ENCODE assay signal across 1 cellular context in the genomic region with DNA sequence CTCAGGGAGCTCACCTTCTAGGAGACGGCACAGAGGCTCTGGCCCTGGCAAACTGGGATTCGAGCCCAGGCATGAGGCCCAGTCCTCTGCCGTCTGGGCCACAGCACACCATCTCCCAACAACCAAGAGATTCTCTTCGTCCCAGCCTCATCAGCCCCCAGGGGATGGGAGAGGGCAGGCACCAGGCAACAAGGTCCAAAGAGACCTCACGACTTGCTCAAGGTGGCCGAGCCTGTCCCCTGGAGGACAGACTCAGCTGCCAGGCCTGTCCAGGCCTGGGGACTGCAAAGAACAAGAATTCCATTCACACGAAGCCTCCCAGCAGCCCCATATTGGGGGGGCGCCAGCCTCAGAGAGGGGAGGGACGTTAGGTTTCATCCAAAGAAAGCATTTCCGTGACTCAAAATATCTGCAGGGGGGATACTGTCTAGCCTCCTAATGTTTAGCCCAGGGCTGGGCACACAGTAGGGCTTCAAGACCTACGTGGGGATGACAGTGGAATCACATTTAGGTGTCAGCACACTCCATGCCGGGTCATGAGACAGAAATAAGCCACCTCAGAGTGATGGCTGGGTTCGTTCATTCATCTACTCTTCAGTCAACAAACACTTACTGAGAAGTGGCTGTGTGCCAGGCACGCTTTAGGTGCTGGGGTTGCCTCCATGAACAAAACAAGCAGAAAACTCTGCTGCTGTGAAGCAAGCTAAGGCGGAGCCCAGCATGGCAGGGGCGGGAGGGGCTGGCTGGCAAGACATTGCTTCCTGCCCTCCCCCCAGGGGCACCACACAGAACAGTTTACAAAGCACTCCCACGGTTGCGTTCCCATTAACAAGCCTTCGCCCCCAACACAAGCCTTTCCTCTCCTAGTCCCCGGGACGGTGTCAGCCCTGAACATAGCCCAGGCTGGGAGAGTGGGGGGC.
TF ChIP-seq lines count a peak whose summit lies in the region.

No MANE protein-coding gene starts in this region.

TF ChIP-seq in HepG2, 621 proteins besides CTCF, POLR2A, EP300 and RAD21 (continued from another document and continues in another):
- TF ChIP-seq, protein P1, sequence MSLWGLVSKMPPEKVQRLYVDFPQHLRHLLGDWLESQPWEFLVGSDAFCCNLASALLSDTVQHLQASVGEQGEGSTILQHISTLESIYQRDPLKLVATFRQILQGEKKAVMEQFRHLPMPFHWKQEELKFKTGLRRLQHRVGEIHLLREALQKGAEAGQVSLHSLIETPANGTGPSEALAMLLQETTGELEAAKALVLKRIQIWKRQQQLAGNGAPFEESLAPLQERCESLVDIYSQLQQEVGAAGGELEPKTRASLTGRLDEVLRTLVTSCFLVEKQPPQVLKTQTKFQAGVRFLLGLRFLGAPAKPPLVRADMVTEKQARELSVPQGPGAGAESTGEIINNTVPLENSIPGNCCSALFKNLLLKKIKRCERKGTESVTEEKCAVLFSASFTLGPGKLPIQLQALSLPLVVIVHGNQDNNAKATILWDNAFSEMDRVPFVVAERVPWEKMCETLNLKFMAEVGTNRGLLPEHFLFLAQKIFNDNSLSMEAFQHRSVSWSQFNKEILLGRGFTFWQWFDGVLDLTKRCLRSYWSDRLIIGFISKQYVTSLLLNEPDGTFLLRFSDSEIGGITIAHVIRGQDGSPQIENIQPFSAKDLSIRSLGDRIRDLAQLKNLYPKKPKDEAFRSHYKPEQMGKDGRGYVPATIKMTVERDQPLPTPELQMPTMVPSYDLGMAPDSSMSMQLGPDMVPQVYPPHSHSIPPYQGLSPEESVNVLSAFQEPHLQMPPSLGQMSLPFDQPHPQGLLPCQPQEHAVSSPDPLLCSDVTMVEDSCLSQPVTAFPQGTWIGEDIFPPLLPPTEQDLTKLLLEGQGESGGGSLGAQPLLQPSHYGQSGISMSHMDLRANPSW (CRISPR knock-in tag; IDR thresholded peaks at IDR 0.05; ENCODE audit: borderline replicate concordance), result no peak
- TF ChIP-seq HMG20B (CRISPR knock-in tag; conservative IDR thresholded peaks at IDR 0.05), result 0 out of 2 replicates have a peak, but pooled peaks have one; percentile 21
- TF ChIP-seq ZEB1 (IDR thresholded peaks at IDR 0.05; ENCODE audit: insufficient replicate concordance, low read depth), result no peak
- TF ChIP-seq, protein P2, sequence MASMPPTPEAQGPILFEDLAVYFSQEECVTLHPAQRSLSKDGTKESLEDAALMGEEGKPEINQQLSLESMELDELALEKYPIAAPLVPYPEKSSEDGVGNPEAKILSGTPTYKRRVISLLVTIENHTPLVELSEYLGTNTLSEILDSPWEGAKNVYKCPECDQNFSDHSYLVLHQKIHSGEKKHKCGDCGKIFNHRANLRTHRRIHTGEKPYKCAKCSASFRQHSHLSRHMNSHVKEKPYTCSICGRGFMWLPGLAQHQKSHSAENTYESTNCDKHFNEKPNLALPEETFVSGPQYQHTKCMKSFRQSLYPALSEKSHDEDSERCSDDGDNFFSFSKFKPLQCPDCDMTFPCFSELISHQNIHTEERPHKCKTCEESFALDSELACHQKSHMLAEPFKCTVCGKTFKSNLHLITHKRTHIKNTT (CRISPR knock-in tag; IDR thresholded peaks at IDR 0.05), result no peak
- 0 out of 2 replicates have a peak, but pooled peaks have one; percentile 31 for TF ChIP-seq ZNF605 (CRISPR knock-in tag; IDR thresholded peaks at IDR 0.05)
- TF ChIP-seq, protein P3, sequence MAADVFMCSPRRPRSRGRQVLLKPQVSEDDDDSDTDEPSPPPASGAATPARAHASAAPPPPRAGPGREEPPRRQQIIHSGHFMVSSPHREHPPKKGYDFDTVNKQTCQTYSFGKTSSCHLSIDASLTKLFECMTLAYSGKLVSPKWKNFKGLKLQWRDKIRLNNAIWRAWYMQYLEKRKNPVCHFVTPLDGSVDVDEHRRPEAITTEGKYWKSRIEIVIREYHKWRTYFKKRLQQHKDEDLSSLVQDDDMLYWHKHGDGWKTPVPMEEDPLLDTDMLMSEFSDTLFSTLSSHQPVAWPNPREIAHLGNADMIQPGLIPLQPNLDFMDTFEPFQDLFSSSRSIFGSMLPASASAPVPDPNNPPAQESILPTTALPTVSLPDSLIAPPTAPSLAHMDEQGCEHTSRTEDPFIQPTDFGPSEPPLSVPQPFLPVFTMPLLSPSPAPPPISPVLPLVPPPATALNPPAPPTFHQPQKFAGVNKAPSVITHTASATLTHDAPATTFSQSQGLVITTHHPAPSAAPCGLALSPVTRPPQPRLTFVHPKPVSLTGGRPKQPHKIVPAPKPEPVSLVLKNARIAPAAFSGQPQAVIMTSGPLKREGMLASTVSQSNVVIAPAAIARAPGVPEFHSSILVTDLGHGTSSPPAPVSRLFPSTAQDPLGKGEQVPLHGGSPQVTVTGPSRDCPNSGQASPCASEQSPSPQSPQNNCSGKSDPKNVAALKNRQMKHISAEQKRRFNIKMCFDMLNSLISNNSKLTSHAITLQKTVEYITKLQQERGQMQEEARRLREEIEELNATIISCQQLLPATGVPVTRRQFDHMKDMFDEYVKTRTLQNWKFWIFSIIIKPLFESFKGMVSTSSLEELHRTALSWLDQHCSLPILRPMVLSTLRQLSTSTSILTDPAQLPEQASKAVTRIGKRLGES (CRISPR knock-in tag; IDR thresholded peaks at IDR 0.05; ENCODE audit: borderline replicate concordance), result no peak
- TF ChIP-seq, protein P4, sequence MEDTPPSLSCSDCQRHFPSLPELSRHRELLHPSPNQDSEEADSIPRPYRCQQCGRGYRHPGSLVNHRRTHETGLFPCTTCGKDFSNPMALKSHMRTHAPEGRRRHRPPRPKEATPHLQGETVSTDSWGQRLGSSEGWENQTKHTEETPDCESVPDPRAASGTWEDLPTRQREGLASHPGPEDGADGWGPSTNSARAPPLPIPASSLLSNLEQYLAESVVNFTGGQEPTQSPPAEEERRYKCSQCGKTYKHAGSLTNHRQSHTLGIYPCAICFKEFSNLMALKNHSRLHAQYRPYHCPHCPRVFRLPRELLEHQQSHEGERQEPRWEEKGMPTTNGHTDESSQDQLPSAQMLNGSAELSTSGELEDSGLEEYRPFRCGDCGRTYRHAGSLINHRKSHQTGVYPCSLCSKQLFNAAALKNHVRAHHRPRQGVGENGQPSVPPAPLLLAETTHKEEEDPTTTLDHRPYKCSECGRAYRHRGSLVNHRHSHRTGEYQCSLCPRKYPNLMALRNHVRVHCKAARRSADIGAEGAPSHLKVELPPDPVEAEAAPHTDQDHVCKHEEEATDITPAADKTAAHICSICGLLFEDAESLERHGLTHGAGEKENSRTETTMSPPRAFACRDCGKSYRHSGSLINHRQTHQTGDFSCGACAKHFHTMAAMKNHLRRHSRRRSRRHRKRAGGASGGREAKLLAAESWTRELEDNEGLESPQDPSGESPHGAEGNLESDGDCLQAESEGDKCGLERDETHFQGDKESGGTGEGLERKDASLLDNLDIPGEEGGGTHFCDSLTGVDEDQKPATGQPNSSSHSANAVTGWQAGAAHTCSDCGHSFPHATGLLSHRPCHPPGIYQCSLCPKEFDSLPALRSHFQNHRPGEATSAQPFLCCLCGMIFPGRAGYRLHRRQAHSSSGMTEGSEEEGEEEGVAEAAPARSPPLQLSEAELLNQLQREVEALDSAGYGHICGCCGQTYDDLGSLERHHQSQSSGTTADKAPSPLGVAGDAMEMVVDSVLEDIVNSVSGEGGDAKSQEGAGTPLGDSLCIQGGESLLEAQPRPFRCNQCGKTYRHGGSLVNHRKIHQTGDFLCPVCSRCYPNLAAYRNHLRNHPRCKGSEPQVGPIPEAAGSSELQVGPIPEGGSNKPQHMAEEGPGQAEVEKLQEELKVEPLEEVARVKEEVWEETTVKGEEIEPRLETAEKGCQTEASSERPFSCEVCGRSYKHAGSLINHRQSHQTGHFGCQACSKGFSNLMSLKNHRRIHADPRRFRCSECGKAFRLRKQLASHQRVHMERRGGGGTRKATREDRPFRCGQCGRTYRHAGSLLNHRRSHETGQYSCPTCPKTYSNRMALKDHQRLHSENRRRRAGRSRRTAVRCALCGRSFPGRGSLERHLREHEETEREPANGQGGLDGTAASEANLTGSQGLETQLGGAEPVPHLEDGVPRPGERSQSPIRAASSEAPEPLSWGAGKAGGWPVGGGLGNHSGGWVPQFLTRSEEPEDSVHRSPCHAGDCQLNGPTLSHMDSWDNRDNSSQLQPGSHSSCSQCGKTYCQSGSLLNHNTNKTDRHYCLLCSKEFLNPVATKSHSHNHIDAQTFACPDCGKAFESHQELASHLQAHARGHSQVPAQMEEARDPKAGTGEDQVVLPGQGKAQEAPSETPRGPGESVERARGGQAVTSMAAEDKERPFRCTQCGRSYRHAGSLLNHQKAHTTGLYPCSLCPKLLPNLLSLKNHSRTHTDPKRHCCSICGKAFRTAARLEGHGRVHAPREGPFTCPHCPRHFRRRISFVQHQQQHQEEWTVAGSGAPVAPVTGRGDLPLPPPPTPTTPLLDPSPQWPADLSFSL (CRISPR knock-in tag; IDR thresholded peaks at IDR 0.05), result no peak
- TF ChIP-seq, protein P5, sequence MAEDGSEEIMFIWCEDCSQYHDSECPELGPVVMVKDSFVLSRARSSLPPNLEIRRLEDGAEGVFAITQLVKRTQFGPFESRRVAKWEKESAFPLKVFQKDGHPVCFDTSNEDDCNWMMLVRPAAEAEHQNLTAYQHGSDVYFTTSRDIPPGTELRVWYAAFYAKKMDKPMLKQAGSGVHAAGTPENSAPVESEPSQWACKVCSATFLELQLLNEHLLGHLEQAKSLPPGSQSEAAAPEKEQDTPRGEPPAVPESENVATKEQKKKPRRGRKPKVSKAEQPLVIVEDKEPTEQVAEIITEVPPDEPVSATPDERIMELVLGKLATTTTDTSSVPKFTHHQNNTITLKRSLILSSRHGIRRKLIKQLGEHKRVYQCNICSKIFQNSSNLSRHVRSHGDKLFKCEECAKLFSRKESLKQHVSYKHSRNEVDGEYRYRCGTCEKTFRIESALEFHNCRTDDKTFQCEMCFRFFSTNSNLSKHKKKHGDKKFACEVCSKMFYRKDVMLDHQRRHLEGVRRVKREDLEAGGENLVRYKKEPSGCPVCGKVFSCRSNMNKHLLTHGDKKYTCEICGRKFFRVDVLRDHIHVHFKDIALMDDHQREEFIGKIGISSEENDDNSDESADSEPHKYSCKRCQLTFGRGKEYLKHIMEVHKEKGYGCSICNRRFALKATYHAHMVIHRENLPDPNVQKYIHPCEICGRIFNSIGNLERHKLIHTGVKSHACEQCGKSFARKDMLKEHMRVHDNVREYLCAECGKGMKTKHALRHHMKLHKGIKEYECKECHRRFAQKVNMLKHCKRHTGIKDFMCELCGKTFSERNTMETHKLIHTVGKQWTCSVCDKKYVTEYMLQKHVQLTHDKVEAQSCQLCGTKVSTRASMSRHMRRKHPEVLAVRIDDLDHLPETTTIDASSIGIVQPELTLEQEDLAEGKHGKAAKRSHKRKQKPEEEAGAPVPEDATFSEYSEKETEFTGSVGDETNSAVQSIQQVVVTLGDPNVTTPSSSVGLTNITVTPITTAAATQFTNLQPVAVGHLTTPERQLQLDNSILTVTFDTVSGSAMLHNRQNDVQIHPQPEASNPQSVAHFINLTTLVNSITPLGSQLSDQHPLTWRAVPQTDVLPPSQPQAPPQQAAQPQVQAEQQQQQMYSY (CRISPR knock-in tag; IDR thresholded peaks at IDR 0.05), result no peak
- TF ChIP-seq, protein P6, sequence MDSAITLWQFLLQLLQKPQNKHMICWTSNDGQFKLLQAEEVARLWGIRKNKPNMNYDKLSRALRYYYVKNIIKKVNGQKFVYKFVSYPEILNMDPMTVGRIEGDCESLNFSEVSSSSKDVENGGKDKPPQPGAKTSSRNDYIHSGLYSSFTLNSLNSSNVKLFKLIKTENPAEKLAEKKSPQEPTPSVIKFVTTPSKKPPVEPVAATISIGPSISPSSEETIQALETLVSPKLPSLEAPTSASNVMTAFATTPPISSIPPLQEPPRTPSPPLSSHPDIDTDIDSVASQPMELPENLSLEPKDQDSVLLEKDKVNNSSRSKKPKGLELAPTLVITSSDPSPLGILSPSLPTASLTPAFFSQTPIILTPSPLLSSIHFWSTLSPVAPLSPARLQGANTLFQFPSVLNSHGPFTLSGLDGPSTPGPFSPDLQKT (CRISPR knock-in tag; IDR thresholded peaks at IDR 0.05; ENCODE audit: borderline replicate concordance), result no peak
- TF ChIP-seq ARNT (IDR thresholded peaks at IDR 0.05), result no peak
- no peak for TF ChIP-seq DPF2 (CRISPR knock-in tag; IDR thresholded peaks at IDR 0.05; ENCODE audit: borderline replicate concordance, low read depth)
- no peak for TF ChIP-seq ZNF768 (CRISPR knock-in tag; IDR thresholded peaks at IDR 0.05)
- TF ChIP-seq NR2F6 (IDR thresholded peaks at IDR 0.05), result no peak
- TF ChIP-seq NR2F6 (CRISPR knock-in tag; IDR thresholded peaks at IDR 0.05), result 0 out of 2 replicates have a peak, but pooled peaks have one; percentile 22
- no peak for TF ChIP-seq ZNF124 (CRISPR knock-in tag; IDR thresholded peaks at IDR 0.05)
- TF ChIP-seq, protein P7, sequence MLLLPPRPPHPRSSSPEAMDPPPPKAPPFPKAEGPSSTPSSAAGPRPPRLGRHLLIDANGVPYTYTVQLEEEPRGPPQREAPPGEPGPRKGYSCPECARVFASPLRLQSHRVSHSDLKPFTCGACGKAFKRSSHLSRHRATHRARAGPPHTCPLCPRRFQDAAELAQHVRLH (CRISPR knock-in tag; IDR thresholded peaks at IDR 0.05; ENCODE audit: borderline replicate concordance, low read depth), result no peak
- TF ChIP-seq SMAD9 (CRISPR knock-in tag; IDR thresholded peaks at IDR 0.05), result no peak
- no peak for TF ChIP-seq CEBPG (CRISPR knock-in tag; IDR thresholded peaks at IDR 0.05)
- no peak for TF ChIP-seq ZSCAN22 (CRISPR knock-in tag; IDR thresholded peaks at IDR 0.05)
- TF ChIP-seq, protein P8, sequence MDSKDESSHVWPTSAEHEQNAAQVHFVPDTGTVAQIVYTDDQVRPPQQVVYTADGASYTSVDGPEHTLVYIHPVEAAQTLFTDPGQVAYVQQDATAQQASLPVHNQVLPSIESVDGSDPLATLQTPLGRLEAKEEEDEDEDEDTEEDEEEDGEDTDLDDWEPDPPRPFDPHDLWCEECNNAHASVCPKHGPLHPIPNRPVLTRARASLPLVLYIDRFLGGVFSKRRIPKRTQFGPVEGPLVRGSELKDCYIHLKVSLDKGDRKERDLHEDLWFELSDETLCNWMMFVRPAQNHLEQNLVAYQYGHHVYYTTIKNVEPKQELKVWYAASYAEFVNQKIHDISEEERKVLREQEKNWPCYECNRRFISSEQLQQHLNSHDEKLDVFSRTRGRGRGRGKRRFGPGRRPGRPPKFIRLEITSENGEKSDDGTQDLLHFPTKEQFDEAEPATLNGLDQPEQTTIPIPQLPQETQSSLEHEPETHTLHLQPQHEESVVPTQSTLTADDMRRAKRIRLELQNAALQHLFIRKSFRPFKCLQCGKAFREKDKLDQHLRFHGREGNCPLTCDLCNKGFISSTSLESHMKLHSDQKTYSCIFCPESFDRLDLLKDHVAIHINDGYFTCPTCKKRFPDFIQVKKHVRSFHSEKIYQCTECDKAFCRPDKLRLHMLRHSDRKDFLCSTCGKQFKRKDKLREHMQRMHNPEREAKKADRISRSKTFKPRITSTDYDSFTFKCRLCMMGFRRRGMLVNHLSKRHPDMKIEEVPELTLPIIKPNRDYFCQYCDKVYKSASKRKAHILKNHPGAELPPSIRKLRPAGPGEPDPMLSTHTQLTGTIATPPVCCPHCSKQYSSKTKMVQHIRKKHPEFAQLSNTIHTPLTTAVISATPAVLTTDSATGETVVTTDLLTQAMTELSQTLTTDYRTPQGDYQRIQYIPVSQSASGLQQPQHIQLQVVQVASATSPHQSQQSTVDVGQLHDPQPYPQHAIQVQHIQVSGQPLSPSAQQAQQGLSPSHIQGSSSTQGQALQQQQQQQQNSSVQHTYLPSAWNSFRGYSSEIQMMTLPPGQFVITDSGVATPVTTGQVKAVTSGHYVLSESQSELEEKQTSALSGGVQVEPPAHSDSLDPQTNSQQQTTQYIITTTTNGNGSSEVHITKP (CRISPR knock-in tag; IDR thresholded peaks at IDR 0.05; ENCODE audit: low read depth), result peak; percentile 25; the same call in 1 of the 2 replicates
- no peak for TF ChIP-seq KLF12 (CRISPR knock-in tag; IDR thresholded peaks at IDR 0.05; ENCODE audit: borderline replicate concordance)
- no peak for TF ChIP-seq ZNF788 (CRISPR knock-in tag; IDR thresholded peaks at IDR 0.05; ENCODE audit: borderline replicate concordance)
